1 cellular context compared by ENCODE assay signal in the genomic region with DNA sequence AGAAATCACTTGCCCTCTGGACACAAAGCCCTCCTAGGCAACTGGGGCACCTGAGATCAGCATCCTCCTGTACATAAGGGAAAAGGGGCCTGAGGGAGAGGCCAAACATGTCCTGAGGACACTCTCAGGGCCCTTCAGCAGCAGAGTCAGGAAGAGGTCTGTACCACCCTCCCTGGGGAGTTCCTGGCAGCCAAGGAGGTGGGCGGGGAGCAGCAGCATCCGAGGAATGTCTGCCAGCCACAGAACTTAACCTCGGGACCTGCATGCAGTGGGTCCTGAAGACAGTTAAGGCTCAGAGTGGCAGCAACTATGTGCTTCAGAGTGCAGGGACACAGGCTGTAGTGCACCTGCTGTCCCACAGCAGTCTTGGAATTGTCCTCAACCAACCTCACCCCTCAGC.
TF ChIP-seq lines count a peak whose summit lies in the region.

No MANE protein-coding gene starts in this region.

TF ChIP-seq in HCT116, 20 proteins besides CTCF, POLR2A, EP300 and RAD21 (continued from another document):
- TF ChIP-seq, protein P1, sequence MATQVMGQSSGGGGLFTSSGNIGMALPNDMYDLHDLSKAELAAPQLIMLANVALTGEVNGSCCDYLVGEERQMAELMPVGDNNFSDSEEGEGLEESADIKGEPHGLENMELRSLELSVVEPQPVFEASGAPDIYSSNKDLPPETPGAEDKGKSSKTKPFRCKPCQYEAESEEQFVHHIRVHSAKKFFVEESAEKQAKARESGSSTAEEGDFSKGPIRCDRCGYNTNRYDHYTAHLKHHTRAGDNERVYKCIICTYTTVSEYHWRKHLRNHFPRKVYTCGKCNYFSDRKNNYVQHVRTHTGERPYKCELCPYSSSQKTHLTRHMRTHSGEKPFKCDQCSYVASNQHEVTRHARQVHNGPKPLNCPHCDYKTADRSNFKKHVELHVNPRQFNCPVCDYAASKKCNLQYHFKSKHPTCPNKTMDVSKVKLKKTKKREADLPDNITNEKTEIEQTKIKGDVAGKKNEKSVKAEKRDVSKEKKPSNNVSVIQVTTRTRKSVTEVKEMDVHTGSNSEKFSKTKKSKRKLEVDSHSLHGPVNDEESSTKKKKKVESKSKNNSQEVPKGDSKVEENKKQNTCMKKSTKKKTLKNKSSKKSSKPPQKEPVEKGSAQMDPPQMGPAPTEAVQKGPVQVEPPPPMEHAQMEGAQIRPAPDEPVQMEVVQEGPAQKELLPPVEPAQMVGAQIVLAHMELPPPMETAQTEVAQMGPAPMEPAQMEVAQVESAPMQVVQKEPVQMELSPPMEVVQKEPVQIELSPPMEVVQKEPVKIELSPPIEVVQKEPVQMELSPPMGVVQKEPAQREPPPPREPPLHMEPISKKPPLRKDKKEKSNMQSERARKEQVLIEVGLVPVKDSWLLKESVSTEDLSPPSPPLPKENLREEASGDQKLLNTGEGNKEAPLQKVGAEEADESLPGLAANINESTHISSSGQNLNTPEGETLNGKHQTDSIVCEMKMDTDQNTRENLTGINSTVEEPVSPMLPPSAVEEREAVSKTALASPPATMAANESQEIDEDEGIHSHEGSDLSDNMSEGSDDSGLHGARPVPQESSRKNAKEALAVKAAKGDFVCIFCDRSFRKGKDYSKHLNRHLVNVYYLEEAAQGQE (IDR thresholded peaks at IDR 0.05; ENCODE audit: low read depth) = no peak
- TF ChIP-seq SP1 (IDR thresholded peaks at IDR 0.05; ENCODE audit: low read depth) (no peak), SRF (IDR thresholded peaks at IDR 0.05; ENCODE audit: low read depth) (no peak), CBX3 (IDR thresholded peaks at IDR 0.05; ENCODE audit: low read depth) (no peak), POLR2AphosphoS5 (IDR thresholded peaks at IDR 0.05; ENCODE audit: low read depth, low read length) (no peak), YY1 (IDR thresholded peaks at IDR 0.05; ENCODE audit: extremely low read depth, insufficient replicate concordance, low read depth, low read length) (no peak)
